26 cellular contexts compared by ENCODE assay signal in the genomic region with DNA sequence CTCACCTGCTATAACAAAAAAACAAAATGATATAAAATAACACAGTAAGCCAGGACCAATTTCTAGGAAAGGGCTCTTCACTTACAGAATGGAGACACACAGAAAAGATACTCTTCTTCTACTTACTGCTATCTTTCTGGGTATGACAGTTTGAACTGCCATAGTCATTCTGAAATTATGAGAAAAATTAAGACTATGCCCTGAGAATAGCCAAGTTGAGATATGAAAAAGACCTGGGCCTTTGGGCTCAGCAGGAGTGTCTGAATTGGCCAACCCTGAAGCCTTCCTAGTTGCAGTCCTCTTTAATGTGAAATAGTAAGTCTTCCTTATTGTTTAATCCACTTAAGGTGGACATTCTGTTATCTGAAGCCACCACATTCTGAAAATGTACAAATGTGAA.
DNase-seq lines count a peak whose midpoint lies in the region; ATAC-seq and TF ChIP-seq lines count a peak whose summit lies in the region.
"Had no signal": no experiment of that assay in that cellular context is flagged by ENCODE, and none has a peak within 500 bp of the region (broad histone marks: within the 10 kb centered on the region; RNA-seq: fewer than 3 reads in every experiment).

No MANE protein-coding gene starts in this region.

- H3K18ac ChIP-seq in trophoblast cell (ENCODE audit: low read length), result no peak overlapping the region

- no peaks in the 10 kb centered on the region for H3K79me2 ChIP-seq in trophoblast cell (ENCODE audit: control insufficient read depth, insufficient read depth, low read length, poor library complexity)

- no peak overlapping the region for H3K14ac ChIP-seq in trophoblast cell (ENCODE audit: low read length)

- no peak overlapping the region for H3K4me3 Mint-ChIP-seq in activated T-helper 17 cell treated with anti-CD3 and anti-CD28 coated beads, Interleukin-2, amount 50 U/mL, for 72 hours
- no peak overlapping the region for H3K4me3 Mint-ChIP-seq in activated T-helper 2 cell treated with anti-CD3 and anti-CD28 coated beads, Interferon-gamma antibody, Interleukin-2, Interleukin-4, amounts not matched to agents 10 μg/mL and 5 μg/mL and 100 μg/mL, durations not matched to agents 14 hours and 24 hours and 36 hours (ENCODE audit: low read depth)
- H3K4me3 Mint-ChIP-seq in stimulated activated effector memory CD8-positive, alpha-beta T cell treated with anti-CD3 and anti-CD28 coated beads, Interleukin-12 subunit alpha, Interleukin-12 subunit beta, amount 100 ng/mL, for 72 hours, result no peak overlapping the region
- no peak overlapping the region for H3K4me3 Mint-ChIP-seq in endodermal cell
- H3K4me3 Mint-ChIP-seq: CD14-positive monocyte; CD4-positive, alpha-beta memory T cell; CD4-positive, CD25-positive, alpha-beta regulatory T cell; CD8-positive, alpha-beta memory T cell had no signal

- intact Hi-C loops in activated T-helper 2 cell treated with anti-CD3 and anti-CD28 coated beads, Interferon-gamma antibody, Interleukin-2, Interleukin-4, amounts not matched to agents 10 μg/mL and 5 μg/mL and 100 μg/mL, durations not matched to agents 14 hours and 24 hours and 36 hours (cut with micrococcal nuclease), result no loop called here

- H4K12ac ChIP-seq in trophoblast cell (ENCODE audit: low read depth, low read length), result no peak overlapping the region

- H3K36me3 Mint-ChIP-seq in activated T-helper 17 cell treated with anti-CD3 and anti-CD28 coated beads, Interleukin-2, amount 50 U/mL, for 72 hours (ENCODE audit: low read depth), result no peaks in the 10 kb centered on the region
- H3K36me3 Mint-ChIP-seq in activated T-helper 2 cell treated with anti-CD3 and anti-CD28 coated beads, Interferon-gamma antibody, Interleukin-2, Interleukin-4, amounts not matched to agents 10 μg/mL and 5 μg/mL and 100 μg/mL, durations not matched to agents 14 hours and 24 hours and 36 hours (ENCODE audit: low read depth), result no peaks in the 10 kb centered on the region
- no peaks in the 10 kb centered on the region for H3K36me3 Mint-ChIP-seq in stimulated activated effector memory CD8-positive, alpha-beta T cell treated with anti-CD3 and anti-CD28 coated beads, Interleukin-12 subunit alpha, Interleukin-12 subunit beta, amount 100 ng/mL, for 72 hours
- H3K36me3 Mint-ChIP-seq in endodermal cell (ENCODE audit: low read depth), result no peaks in the 10 kb centered on the region
- H3K36me3 Mint-ChIP-seq: CD14-positive monocyte; CD4-positive, alpha-beta memory T cell; CD4-positive, CD25-positive, alpha-beta regulatory T cell; CD8-positive, alpha-beta memory T cell had no signal

- no peak overlapping the region for H3K27ac Mint-ChIP-seq in activated T-helper 17 cell treated with anti-CD3 and anti-CD28 coated beads, Interleukin-2, amount 50 U/mL, for 72 hours
- H3K27ac Mint-ChIP-seq in activated T-helper 2 cell treated with anti-CD3 and anti-CD28 coated beads, Interferon-gamma antibody, Interleukin-2, Interleukin-4, amounts not matched to agents 10 μg/mL and 5 μg/mL and 100 μg/mL, durations not matched to agents 14 hours and 24 hours and 36 hours, result peak overlapping the region; percentile 44
- no peak overlapping the region for H3K27ac Mint-ChIP-seq in stimulated activated effector memory CD8-positive, alpha-beta T cell treated with anti-CD3 and anti-CD28 coated beads, Interleukin-12 subunit alpha, Interleukin-12 subunit beta, amount 100 ng/mL, for 72 hours
- no peak overlapping the region for H3K27ac Mint-ChIP-seq in endodermal cell
- H3K27ac Mint-ChIP-seq: CD14-positive monocyte; CD4-positive, alpha-beta memory T cell; CD4-positive, CD25-positive, alpha-beta regulatory T cell; CD8-positive, alpha-beta memory T cell had no signal

- no peak overlapping the region for H3K27ac ChIP-seq in trophoblast cell (ENCODE audit: low read depth, low read length)
- H3K27ac ChIP-seq in endodermal cell (ENCODE audit: low read depth, low read length), result no peak overlapping the region
- H3K27ac ChIP-seq: BLaER1 had no signal

- H3K4me1 Mint-ChIP-seq in activated T-helper 17 cell treated with anti-CD3 and anti-CD28 coated beads, Interleukin-2, amount 50 U/mL, for 72 hours, result no peaks in the 10 kb centered on the region
- peaks cover 2% of the 10 kb centered on the region for H3K4me1 Mint-ChIP-seq in activated T-helper 2 cell treated with anti-CD3 and anti-CD28 coated beads, Interferon-gamma antibody, Interleukin-2, Interleukin-4, amounts not matched to agents 10 μg/mL and 5 μg/mL and 100 μg/mL, durations not matched to agents 14 hours and 24 hours and 36 hours (ENCODE audit: low read depth)
- H3K4me1 Mint-ChIP-seq in stimulated activated effector memory CD8-positive, alpha-beta T cell treated with anti-CD3 and anti-CD28 coated beads, Interleukin-12 subunit alpha, Interleukin-12 subunit beta, amount 100 ng/mL, for 72 hours, result no peaks in the 10 kb centered on the region
- H3K4me1 Mint-ChIP-seq in endodermal cell, result no peaks in the 10 kb centered on the region
- H3K4me1 Mint-ChIP-seq: CD14-positive monocyte; CD4-positive, alpha-beta memory T cell; CD4-positive, CD25-positive, alpha-beta regulatory T cell; CD8-positive, alpha-beta memory T cell had no signal

- no peak overlapping the region for H2BK120ac ChIP-seq in trophoblast cell (ENCODE audit: insufficient read depth, low read length, poor library complexity)

- H3K27me3 Mint-ChIP-seq in activated T-helper 17 cell treated with anti-CD3 and anti-CD28 coated beads, Interleukin-2, amount 50 U/mL, for 72 hours, result no peaks in the 10 kb centered on the region
- no peaks in the 10 kb centered on the region for H3K27me3 Mint-ChIP-seq in activated T-helper 2 cell treated with anti-CD3 and anti-CD28 coated beads, Interferon-gamma antibody, Interleukin-2, Interleukin-4, amounts not matched to agents 10 μg/mL and 5 μg/mL and 100 μg/mL, durations not matched to agents 14 hours and 24 hours and 36 hours (ENCODE audit: low read depth)
- no peaks in the 10 kb centered on the region for H3K27me3 Mint-ChIP-seq in endodermal cell (ENCODE audit: insufficient read depth)
- H3K27me3 Mint-ChIP-seq: CD4-positive, alpha-beta memory T cell; CD4-positive, CD25-positive, alpha-beta regulatory T cell; CD8-positive, alpha-beta memory T cell had no signal

- TF ChIP-seq CTCF in endodermal cell (conservative IDR thresholded peaks at IDR 0.05), result no peak

- H4K91ac ChIP-seq in trophoblast cell (ENCODE audit: low read depth, low read length), result no peak overlapping the region

- H2BK12ac ChIP-seq in trophoblast cell (ENCODE audit: low read length), result no peak overlapping the region

- no peaks in the 10 kb centered on the region for H3K4me1 ChIP-seq in trophoblast cell (ENCODE audit: control insufficient read depth in 1 of 2, insufficient read depth in 2 of 2, low read length in 2 of 2)
- H3K4me1 ChIP-seq in endodermal cell (ENCODE audit: control insufficient read depth, insufficient read depth, low read length), result no peaks in the 10 kb centered on the region
- H3K4me1 ChIP-seq: BE2C, BLaER1 had no signal

- H3K4ac ChIP-seq in trophoblast cell (ENCODE audit: low read depth, low read length), result no peak overlapping the region

- ATAC-seq in activated T-helper 17 cell treated with anti-CD3 and anti-CD28 coated beads, Interleukin-2, amount 50 U/mL, for 72 hours (replicated peaks), result peak; percentile 53
- peak; percentile 65 for ATAC-seq in stimulated activated effector memory CD8-positive, alpha-beta T cell treated with anti-CD3 and anti-CD28 coated beads, Interleukin-12 subunit alpha, Interleukin-12 subunit beta, amount 100 ng/mL, for 72 hours
- no peak for ATAC-seq in HG03039 (IDR thresholded peaks at IDR 0.05; ENCODE audit: unreplicated experiment)
- ATAC-seq: GM12878 had no signal

- H3K36me3 ChIP-seq in trophoblast cell (ENCODE audit: control insufficient read depth in 1 of 2, insufficient read depth in 2 of 2, low read length in 2 of 2), result no peaks in the 10 kb centered on the region
- no peaks in the 10 kb centered on the region for H3K36me3 ChIP-seq in endodermal cell (ENCODE audit: control insufficient read depth, insufficient read depth, low read length)
- H3K36me3 ChIP-seq: BE2C, BLaER1 had no signal

- no peak overlapping the region for H3K23ac ChIP-seq in trophoblast cell (ENCODE audit: low read length)

- H4K8ac ChIP-seq in trophoblast cell (ENCODE audit: low read depth, low read length), result no peak overlapping the region

- no peak overlapping the region for H3K9ac ChIP-seq in trophoblast cell (ENCODE audit: low read length)
- no peak overlapping the region for H3K9ac ChIP-seq in endodermal cell (ENCODE audit: extremely low read depth, low read length, poor library complexity, severe bottlenecking)
- H3K9ac ChIP-seq: BLaER1 had no signal

- H3K4me2 ChIP-seq in trophoblast cell (ENCODE audit: low read length), result no peak overlapping the region
- H3K4me2 ChIP-seq: BLaER1 had no signal

- no peak overlapping the region for H2BK5ac ChIP-seq in trophoblast cell (ENCODE audit: low read depth, low read length, poor library complexity)

- no peak overlapping the region for H2AK5ac ChIP-seq in trophoblast cell (ENCODE audit: low read length)

- H3K9me3 ChIP-seq in trophoblast cell (ENCODE audit: insufficient read depth, low read depth, low read length) (peaks cover 2% of the 10 kb centered on the region), endodermal cell (ENCODE audit: control insufficient read depth, low read length) (peaks cover 11% of the 10 kb centered on the region)
- H3K9me3 ChIP-seq: BE2C had no signal

- H3K9me3 Mint-ChIP-seq in activated T-helper 17 cell treated with anti-CD3 and anti-CD28 coated beads, Interleukin-2, amount 50 U/mL, for 72 hours, result no peaks in the 10 kb centered on the region
- no peaks in the 10 kb centered on the region for H3K9me3 Mint-ChIP-seq in activated T-helper 2 cell treated with anti-CD3 and anti-CD28 coated beads, Interferon-gamma antibody, Interleukin-2, Interleukin-4, amounts not matched to agents 10 μg/mL and 5 μg/mL and 100 μg/mL, durations not matched to agents 14 hours and 24 hours and 36 hours
- peaks cover 2% of the 10 kb centered on the region for H3K9me3 Mint-ChIP-seq in stimulated activated effector memory CD8-positive, alpha-beta T cell treated with anti-CD3 and anti-CD28 coated beads, Interleukin-12 subunit alpha, Interleukin-12 subunit beta, amount 100 ng/mL, for 72 hours
- peaks cover 6% of the 10 kb centered on the region for H3K9me3 Mint-ChIP-seq in endodermal cell
- H3K9me3 Mint-ChIP-seq: CD4-positive, alpha-beta memory T cell had no signal

- H2AFZ ChIP-seq in trophoblast cell (ENCODE audit: insufficient read depth, low read length, poor library complexity), result no peak overlapping the region

- no peaks in the 10 kb centered on the region for H3K27me3 ChIP-seq in trophoblast cell (ENCODE audit: insufficient read depth, low read length)
- H3K27me3 ChIP-seq in endodermal cell (ENCODE audit: control insufficient read depth, insufficient read depth, low read length, poor library complexity, severe bottlenecking), result no peaks in the 10 kb centered on the region
- H3K27me3 ChIP-seq: BE2C, BLaER1 had no signal

- DNase-seq in activated T-helper 2 cell treated with anti-CD3 and anti-CD28 coated beads, Interferon-gamma antibody, Interleukin-2, Interleukin-4, amounts not matched to agents 10 μg/mL and 5 μg/mL and 100 μg/mL, durations not matched to agents 14 hours and 24 hours and 36 hours (ENCODE audit: low spot score), result no peak
- DNase-seq in trophoblast cell, result peak; percentile 53 to 72
- DNase-seq in stimulated activated effector memory CD8-positive, alpha-beta T cell treated with anti-CD3 and anti-CD28 coated beads, Interleukin-12 subunit alpha, Interleukin-12 subunit beta, amount 100 ng/mL, for 72 hours (ENCODE audit: low spot score in 2 of 2), result peak in 1 of 2 donors; percentile 40
- DNase-seq in LoVo (ENCODE audit: low spot score), result no peak
- no peak for DNase-seq in NCI-H524 treated with DMSO at 0.1 percent for 48 hours (lab: John Stamatoyannopoulos, UW)
- no peak for DNase-seq in endodermal cell
- DNase-seq: 8988T; ACHN; BE2C; C1 segment of cervical spinal cord; CD4-positive, alpha-beta memory T cell; CD8-positive, alpha-beta memory T cell; COR-L47; DMS 273 treated with DMSO at 0.1 percent for 48 hours; DMS153; DMS53; DMS79; DND-41; EL; GDM1 had no signal

- H3K4me3 ChIP-seq in trophoblast cell (ENCODE audit: low read depth, low read length), result no peak overlapping the region
- H3K4me3 ChIP-seq in endodermal cell (ENCODE audit: low read length), result no peak overlapping the region
- H3K4me3 ChIP-seq: BLaER1, GM12878 had no signal

- H3K79me1 ChIP-seq in trophoblast cell (ENCODE audit: low read length), result no peaks in the 10 kb centered on the region

Comparison
In these comparisons a context has a peak if more than half of its experiments do, and no peak if none do; other contexts are left out.
1. DNase-seq: peak in trophoblast cell (2 of 2); none in activated T-helper 2 cell treated with anti-CD3 and anti-CD28 coated beads, Interferon-gamma antibody, Interleukin-2, Interleukin-4, amounts not matched to agents 10 μg/mL and 5 μg/mL and 100 μg/mL, durations not matched to agents 14 hours and 24 hours and 36 hours (single experiment), LoVo (single experiment), NCI-H524 treated with DMSO at 0.1 percent for 48 hours (single experiment) and endodermal cell (single experiment).